8 cellular contexts compared by ENCODE assay signal in genomic region chr3:45592830-45593707, GRCh38. TPM values are rescaled to one million over a fixed set of nuclear protein-coding genes. Genes with fewer than 3 reads are reported as not detected.
A peak's percentile ranks its signal among the peaks of the same experiment; 100 is the strongest.
DNase-seq lines count a peak whose midpoint lies in the region; ATAC-seq and TF ChIP-seq lines count a peak whose summit lies in the region.

No MANE protein-coding gene starts in this region.

- H3K4me3 ChIP-seq in HUES64 (ENCODE audit: low read length) (peak overlapping the region; percentile 71), esophagus squamous epithelium (peak overlapping the region; percentile 54 to 94 (median 58)), mucosa of stomach (ENCODE audit: low read length) (peak overlapping the region; percentile 38)

- H3K27ac ChIP-seq in HUES64 (ENCODE audit: low read depth, low read length) (no peak overlapping the region; the same call in 1 of the 2 replicates), esophagus squamous epithelium (peak overlapping the region; percentile 83 to 95 (median 90))

- peak; percentile 71 to 87 (median 76) for TF ChIP-seq CTCF in esophagus squamous epithelium (IDR thresholded peaks at IDR 0.05)

- peak overlapping the region; percentile 91 for H3K9ac ChIP-seq in HUES64 (ENCODE audit: low read depth, low read length)
- peak overlapping the region; percentile 61 for H3K9ac ChIP-seq in mucosa of stomach (ENCODE audit: low read length)

- TF ChIP-seq POLR2A in esophagus squamous epithelium (IDR thresholded peaks at IDR 0.05) = no peak

- ATAC-seq in activated T-cell treated with anti-CD3 and anti-CD28 coated beads, Interleukin-2, amount 50 U/mL, for 72 hours (replicated peaks in 1 of 2) = peak; percentile 28 to 41
- no peak for ATAC-seq in HG02938 (IDR thresholded peaks at IDR 0.05; ENCODE audit: unreplicated experiment)

- H3K27me3 ChIP-seq in HUES64 (ENCODE audit: insufficient read depth, low read length) (no peaks in the 10 kb centered on the region), esophagus squamous epithelium (no peaks in the 10 kb centered on the region), mucosa of stomach (ENCODE audit: control insufficient read depth, insufficient read depth, low read length) (no peaks in the 10 kb centered on the region)

- H3K27me3 Mint-ChIP-seq in activated T-cell treated with anti-CD3 and anti-CD28 coated beads, Interleukin-2, amount 50 U/mL, for 72 hours (ENCODE audit: low read depth) = no peaks in the 10 kb centered on the region

- H3K36me3 ChIP-seq in HUES64 (ENCODE audit: insufficient read depth, low read length) (no peaks in the 10 kb centered on the region), esophagus squamous epithelium (no peaks in the 10 kb centered on the region), mucosa of stomach (ENCODE audit: control insufficient read depth, insufficient read depth, low read length) (no peaks in the 10 kb centered on the region)

- peaks cover 42% of the 10 kb centered on the region for H3K4me1 Mint-ChIP-seq in activated T-cell treated with anti-CD3 and anti-CD28 coated beads, Interleukin-2, amount 50 U/mL, for 72 hours (ENCODE audit: low read depth)

- H3K9me3 Mint-ChIP-seq in activated T-cell treated with anti-CD3 and anti-CD28 coated beads, Interleukin-2, amount 50 U/mL, for 72 hours = no peaks in the 10 kb centered on the region

- H3K36me3 Mint-ChIP-seq in activated T-cell treated with anti-CD3 and anti-CD28 coated beads, Interleukin-2, amount 50 U/mL, for 72 hours (ENCODE audit: insufficient read depth in 2 of 2) = no peaks in the 10 kb centered on the region

- intact Hi-C loops in esophagus squamous epithelium (cut with DNase I) = loop anchor here (5.0 to 10.0 kb wide), 2 partner anchors 64 to 78 kb away; no protein-coding TSS in a partner anchor

- H3K9me3 ChIP-seq in HUES64 (ENCODE audit: insufficient read depth, low read depth, low read length) (no peaks in the 10 kb centered on the region), esophagus squamous epithelium (no peaks in the 10 kb centered on the region), mucosa of stomach (ENCODE audit: control insufficient read depth, low read length) (no peaks in the 10 kb centered on the region)

- H3K4me3 Mint-ChIP-seq in activated T-cell treated with anti-CD3 and anti-CD28 coated beads, Interleukin-2, amount 50 U/mL, for 72 hours = peak overlapping the region; percentile 83

- 3% methylated on average over 34 of the region's 35 CpGs for WGBS in HUES64
- WGBS in esophagus squamous epithelium, 2 donors = 7 to 8% methylated on average over 8 to 15 of the region's 35 CpGs

- H3K27ac Mint-ChIP-seq in activated T-cell treated with anti-CD3 and anti-CD28 coated beads, Interleukin-2, amount 50 U/mL, for 72 hours = peak overlapping the region; percentile 88

- peak; percentile 38 for DNase-seq in DMS79 treated with DMSO at 0.1 percent for 48 hours (lab: John Stamatoyannopoulos, UW)
- DNase-seq in activated T-cell treated with anti-CD3 and anti-CD28 coated beads, Interleukin-2, amount 50 U/mL, for 72 hours = peak; percentile 76 to 78
- DNase-seq in esophagus squamous epithelium (lab: John Stamatoyannopoulos, UW) = peak; percentile 42
- DNase-seq in stimulated activated CD8-positive, alpha-beta memory T cell treated with anti-CD3 and anti-CD28 coated beads, Interleukin-4, amount 100 ng/mL, for 48 hours = peak; percentile 80

- H3K4me1 ChIP-seq in HUES64 (ENCODE audit: insufficient read depth, low read length) = peaks cover 26% of the 10 kb centered on the region
- H3K4me1 ChIP-seq in esophagus squamous epithelium = peaks cover 39 to 53% (median 42%) of the 10 kb centered on the region in 3 donors
- peaks cover 37% of the 10 kb centered on the region for H3K4me1 ChIP-seq in mucosa of stomach (ENCODE audit: control insufficient read depth, insufficient read depth, low read length)

TF ChIP-seq in PFSK-1, 5 proteins besides CTCF, POLR2A, EP300 and RAD21:
- TF ChIP-seq SIN3A (IDR thresholded peaks at IDR 0.05; ENCODE audit: borderline replicate concordance, insufficient read depth, low read length) (no peak), TAF1 (IDR thresholded peaks at IDR 0.05; ENCODE audit: borderline replicate concordance, insufficient read depth, low read length) (0 out of 2 replicates have a peak, but pooled peaks have one; percentile 31)
TF ChIP-seq in PFSK-1: peak in this region for 1.

RNA-seq across cellular contexts. Expression of gene LIMD1, which starts 1.5 kb away (rescaled TPM):
- polyA plus RNA-seq in HUES64 (2013, experiment 1 of 2) = 11.8 TPM
- 10.6 TPM for polyA plus RNA-seq in HUES64 (2013, experiment 2 of 2)
- polyA plus RNA-seq in PFSK-1 (2012; ENCODE audit: insufficient read length, low read depth) = 15.7 TPM
- total RNA-seq in activated T-cell treated with anti-CD3 and anti-CD28 coated beads, Interleukin-2, amount 50 U/mL, for 72 hours = 10 to 100 TPM; 32.3 to 33.7 TPM
- 10 to 100 TPM in 2 of 4 donors, 1 to 10 TPM in 2; 8.5 to 18.9 (median 11.3) TPM for total RNA-seq in esophagus squamous epithelium
